In genomic region chr17:22570144-22570845, GRCh38 we compare ENCODE assay signal across 20 cellular contexts.
DNase-seq lines count a peak whose midpoint lies in the region; ATAC-seq and TF ChIP-seq lines count a peak whose summit lies in the region.
"Had no signal": no experiment of that assay in that cellular context is flagged by ENCODE, and none has a peak within 500 bp of the region (broad histone marks: within the 10 kb centered on the region; RNA-seq: fewer than 3 reads in every experiment).

No MANE protein-coding gene starts in this region.

- no peaks in the 10 kb centered on the region for H4K20me1 ChIP-seq in osteoblast (ENCODE audit: insufficient read depth, low read length)
- H4K20me1 ChIP-seq: BLaER1 treated with 17β-estradiol and CSF1 and Interleukin-3, amounts not matched to agents 10 nM and 100 nM had no signal

- H3K4me2 ChIP-seq in osteoblast (ENCODE audit: insufficient read depth, low read length): no peak overlapping the region
- H3K4me2 ChIP-seq: A549; BLaER1 treated with 17β-estradiol and CSF1 and Interleukin-3, amounts not matched to agents 10 nM and 100 nM had no signal

- no peak for TF ChIP-seq CTCF in osteoblast (IDR thresholded peaks at IDR 0.05; ENCODE audit: extremely low read depth, low read depth, low read length)

- ATAC-seq in GM21528 (IDR thresholded peaks at IDR 0.05; ENCODE audit: low FRiP score, unreplicated experiment): no peak
- ATAC-seq: A549 had no signal

- H3K27ac ChIP-seq in osteoblast (ENCODE audit: low read depth, low read length): no peak overlapping the region
- H3K27ac ChIP-seq: A549; BLaER1 treated with 17β-estradiol and CSF1 and Interleukin-3, amounts not matched to agents 10 nM and 100 nM had no signal

- no peaks in the 10 kb centered on the region for H3K79me2 ChIP-seq in osteoblast (ENCODE audit: insufficient read depth, low read length)

- H3K9me3 ChIP-seq in osteoblast (ENCODE audit: low read depth, low read length): no peaks in the 10 kb centered on the region
- H3K9me3 ChIP-seq: A549, BE2C had no signal

- H3K4me1 ChIP-seq in osteoblast (ENCODE audit: insufficient read depth, low read length): no peaks in the 10 kb centered on the region
- H3K4me1 ChIP-seq: A549; BE2C; BLaER1 treated with 17β-estradiol and CSF1 and Interleukin-3, amounts not matched to agents 10 nM and 100 nM had no signal

- H2AFZ ChIP-seq in osteoblast (ENCODE audit: low read length): no peak overlapping the region

- H3K36me3 ChIP-seq in osteoblast (ENCODE audit: insufficient read depth, low read length): no peaks in the 10 kb centered on the region
- H3K36me3 ChIP-seq: BE2C; BLaER1 treated with 17β-estradiol and CSF1 and Interleukin-3, amounts not matched to agents 10 nM and 100 nM had no signal

- no peak overlapping the region for H3K4me3 ChIP-seq in osteoblast (ENCODE audit: insufficient read depth, low read length)
- H3K4me3 ChIP-seq: A549; BLaER1 treated with 17β-estradiol and CSF1 and Interleukin-3, amounts not matched to agents 10 nM and 100 nM had no signal

- DNase-seq in H4 (ENCODE audit: low spot score) (peak; percentile 83), NCI-H82 treated with DMSO at 0.1 percent for 48 hours (lab: John Stamatoyannopoulos, UW; ENCODE audit: unreplicated experiment) (peak; percentile 24), osteoblast (ENCODE audit: insufficient read length, low spot score, missing footprints) (peak; percentile 21), amygdala (lab: John Stamatoyannopoulos, UW) (no peak)
- DNase-seq in stimulated activated CD4-positive, alpha-beta T cell treated with anti-CD3 and anti-CD28 coated beads, Interleukin-4, amount 100 ng/mL, for 1 hour: no peak
- DNase-seq: 8988T; ACHN; AML-193; BE2C; CD4-positive, alpha-beta T cell; CD8-positive, alpha-beta memory T cell; DMS 273 treated with DMSO at 0.1 percent for 48 hours; DMS79; GF-D8; GOT3; H7; HCEC 1CT had no signal

- H3K27me3 ChIP-seq in osteoblast (ENCODE audit: insufficient read depth, low read length): no peaks in the 10 kb centered on the region
- H3K27me3 ChIP-seq: BE2C; BLaER1 treated with 17β-estradiol and CSF1 and Interleukin-3, amounts not matched to agents 10 nM and 100 nM had no signal

Comparison
In these comparisons a context has a peak if more than half of its experiments do, and no peak if none do; other contexts are left out.
1. DNase-seq: peak in H4 (single experiment), NCI-H82 treated with DMSO at 0.1 percent for 48 hours (single experiment) and osteoblast (single experiment); none in stimulated activated CD4-positive, alpha-beta T cell treated with anti-CD3 and anti-CD28 coated beads, Interleukin-4, amount 100 ng/mL, for 1 hour (single experiment) and amygdala (0 of 56).